Comparison of ENCODE assay signal across 10 cellular contexts in genomic region chr15:90451215-90451850, GRCh38.
DNase-seq lines count a peak whose midpoint lies in the region.
"Had no signal": no experiment of that assay in that cellular context is flagged by ENCODE, and none has a peak within 500 bp of the region (broad histone marks: within the 10 kb centered on the region; RNA-seq: fewer than 3 reads in every experiment).

No MANE protein-coding gene starts in this region.

- peak overlapping the region; percentile 74 for H3K27ac ChIP-seq in caudate nucleus (ENCODE audit: low read depth, low read length)
- H3K27ac ChIP-seq: tibial artery had no signal

- DNase-seq in ELF-1 (ENCODE audit: low read depth, low spot score) (peak; percentile 65), NCI-H2029 (lab: John Stamatoyannopoulos, UW) (peak; percentile 33), caudate nucleus (lab: John Stamatoyannopoulos, UW) (no peak), non-pigmented ciliary epithelial cell (ENCODE audit: low read depth) (peak; percentile 53), NK-92 (lab: John Stamatoyannopoulos, UW; ENCODE audit: unreplicated experiment) (no peak), NCI-H748 (lab: John Stamatoyannopoulos, UW; ENCODE audit: unreplicated experiment) (no peak), GDM1 (lab: John Stamatoyannopoulos, UW) (no peak), NCI-H1694 (lab: John Stamatoyannopoulos, UW) (no peak)
- DNase-seq: T-helper 9 cell, tibial artery had no signal

Comparison
In these comparisons a context has a peak if more than half of its experiments do, and no peak if none do; other contexts are left out.
1. DNase-seq: peak in ELF-1 (single experiment), NCI-H2029 (single experiment) and non-pigmented ciliary epithelial cell (single experiment); none in caudate nucleus (0 of 61), NK-92 (single experiment), NCI-H748 (single experiment), GDM1 (single experiment) and NCI-H1694 (single experiment).